1 cellular context compared by ENCODE assay signal in genomic region chr1:201795066-201795465, GRCh38.
TF ChIP-seq lines count a peak whose summit lies in the region.

No MANE protein-coding gene starts in this region.

TF ChIP-seq in A549, 52 proteins besides CTCF, POLR2A, EP300 and RAD21 (continued from another document):
- TF ChIP-seq PBX3 (IDR thresholded peaks at IDR 0.05) (no peak), REST (IDR thresholded peaks at IDR 0.05) (no peak), RARB (CRISPR knock-in tag; IDR thresholded peaks at IDR 0.05) (no peak), SREBF2 (IDR thresholded peaks at IDR 0.05) (no peak), KDM1A (IDR thresholded peaks at IDR 0.05; ENCODE audit: low read depth) (no peak), HMGXB4 (CRISPR knock-in tag; IDR thresholded peaks at IDR 0.05; ENCODE audit: borderline replicate concordance) (no peak), ZSCAN20 (CRISPR knock-in tag; IDR thresholded peaks at IDR 0.05) (no peak), MAZ (IDR thresholded peaks at IDR 0.05; ENCODE audit: borderline replicate concordance, low read depth, low read length) (no peak)
